Comparison of ENCODE assay signal across 10 cellular contexts in the genomic region with DNA sequence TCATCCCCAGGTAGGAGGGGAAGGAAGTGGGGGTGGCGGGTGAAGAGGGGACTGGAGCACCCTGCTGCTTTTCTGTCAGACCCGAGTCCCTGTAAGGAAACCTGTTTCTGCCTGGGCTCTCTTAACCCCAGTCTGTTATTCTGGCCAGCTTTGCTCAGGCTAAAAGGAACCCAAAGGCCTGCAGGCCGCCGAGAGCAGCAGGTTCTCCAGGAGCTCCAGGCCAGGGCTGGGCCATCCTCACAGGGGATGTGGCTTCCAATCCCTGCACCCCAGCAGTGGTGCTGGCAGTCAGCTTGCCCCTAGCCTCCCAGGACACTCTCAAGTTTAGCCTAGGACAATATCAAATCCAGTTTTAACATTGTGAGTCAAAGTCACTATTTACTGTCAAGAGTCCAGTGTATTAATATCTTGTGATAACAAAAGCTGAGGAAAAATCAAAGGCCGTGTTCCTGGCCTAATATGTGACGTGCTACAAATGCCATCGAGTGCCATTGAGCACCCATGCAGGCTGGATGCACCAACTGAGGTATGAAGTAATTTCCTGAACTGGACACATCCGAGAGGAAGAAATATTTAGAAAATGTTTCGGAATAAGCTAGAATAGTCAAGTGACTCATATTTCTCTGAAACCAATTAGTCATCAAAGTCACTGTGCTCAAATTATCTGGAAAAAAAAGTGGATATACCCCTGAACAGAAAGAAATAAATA. TPM values are rescaled to one million over a fixed set of nuclear protein-coding genes. Genes with fewer than 3 reads are reported as not detected.
A peak's percentile ranks its signal among the peaks of the same experiment; 100 is the strongest.
DNase-seq lines count a peak whose midpoint lies in the region; ATAC-seq and TF ChIP-seq lines count a peak whose summit lies in the region.
"Had no signal": no experiment of that assay in that cellular context is flagged by ENCODE, and none has a peak within 500 bp of the region (broad histone marks: within the 10 kb centered on the region; RNA-seq: fewer than 3 reads in every experiment).

No MANE protein-coding gene starts in this region.

- peak overlapping the region; percentile 71; the same call in 1 of the 2 replicates for H2AFZ ChIP-seq in SK-N-SH (ENCODE audit: low read depth)

- TF ChIP-seq CTCF in SK-N-SH (IDR thresholded peaks at IDR 0.05) (no peak), foreskin keratinocyte (conservative IDR thresholded peaks at IDR 0.05) (no peak), gastrocnemius medialis (IDR thresholded peaks at IDR 0.05 in 4 of 5, conservative IDR thresholded peaks at IDR 0.05 in 1 of 5) (no peak)

- H3K36me3 ChIP-seq in SK-N-SH (replicated peaks in 1 of 2; ENCODE audit: control insufficient read depth in 1 of 2, insufficient read depth in 2 of 2, low read length in 1 of 2) (no peaks in the 10 kb centered on the region), gastrocnemius medialis (no peaks in the 10 kb centered on the region)

- H3K4me2 ChIP-seq in SK-N-SH: peak overlapping the region; percentile 73

- intact Hi-C loops in gastrocnemius medialis (cut with DNase I; ENCODE audit: low total_unique reads): no loop called here

- CTCF ChIA-PET in SK-N-SH (lab: Yijun Ruan, JAX): interaction anchor here (1.7 to 6.5 kb wide), 4 partner anchors 12 to 675 kb away, joined by 7 to 39 read pairs (median 18); no protein-coding TSS in a partner anchor

- no peak for TF ChIP-seq POLR2A in gastrocnemius medialis (IDR thresholded peaks at IDR 0.05)

- no peak for TF ChIP-seq RAD21 in SK-N-SH (IDR thresholded peaks at IDR 0.05; ENCODE audit: low read length)

- no peaks in the 10 kb centered on the region for H3K79me2 ChIP-seq in SK-N-SH (ENCODE audit: insufficient read depth)

- ATAC-seq in foreskin keratinocyte: peak; percentile 55
- peak; percentile 38 to 51 for ATAC-seq in gastrocnemius medialis
- ATAC-seq in HG02642 (IDR thresholded peaks at IDR 0.05; ENCODE audit: poor library complexity, unreplicated experiment): no peak
- ATAC-seq in HG02938 (IDR thresholded peaks at IDR 0.05; ENCODE audit: unreplicated experiment): no peak
- no peak for ATAC-seq in GM21515 (IDR thresholded peaks at IDR 0.05; ENCODE audit: unreplicated experiment)
- no peak for ATAC-seq in GM19395 (IDR thresholded peaks at IDR 0.05; ENCODE audit: unreplicated experiment)

- peak; percentile 88 for DNase-seq in GM03348 (ENCODE audit: low spot score)
- DNase-seq in SK-N-SH: no peak
- peak; percentile 21 to 58 for DNase-seq in foreskin keratinocyte
- no peak for DNase-seq in gastrocnemius medialis
- DNase-seq: GOT3, NCI-H1105 had no signal

- peak overlapping the region; percentile 51 for H3K9ac ChIP-seq in SK-N-SH

- H3K4me3 ChIP-seq in SK-N-SH (ENCODE audit: low read depth in 2 of 2, low read length in 1 of 2): no peak overlapping the region
- H3K4me3 ChIP-seq in gastrocnemius medialis: no peak overlapping the region

- H3K4me1 ChIP-seq in SK-N-SH (ENCODE audit: control insufficient read depth in 1 of 2, insufficient read depth in 2 of 2, low read depth in 1 of 2, low read length in 1 of 2): peaks cover 25 to 43% of the 10 kb centered on the region in 2 experiments
- H3K4me1 ChIP-seq in foreskin keratinocyte: peaks cover 7% of the 10 kb centered on the region
- no peaks in the 10 kb centered on the region for H3K4me1 ChIP-seq in gastrocnemius medialis

- H3K27ac ChIP-seq in SK-N-SH (ENCODE audit: low read depth in 2 of 2, low read length in 1 of 2) (peak overlapping the region; percentile 78 to 82), foreskin keratinocyte (no peak overlapping the region), gastrocnemius medialis (peak overlapping the region; percentile 32 to 77 (median 56))

- H3K9me3 ChIP-seq in SK-N-SH (no peaks in the 10 kb centered on the region), gastrocnemius medialis (no peaks in the 10 kb centered on the region)

- WGBS in SK-N-SH (ENCODE audit: low lambda C conversion rate): 41% methylated on average over 8 of the region's 9 CpGs

- POLR2A ChIA-PET in SK-N-SH (lab: Yijun Ruan, JAX): no interaction called here

- TF ChIP-seq EP300 in SK-N-SH (IDR thresholded peaks at IDR 0.05; ENCODE audit: borderline replicate concordance in 1 of 2, low read depth in 1 of 2, low read length in 1 of 2): peak in 1 of 2 experiments; percentile 79; a peak in 2 of 4 replicates

- H3K27me3 ChIP-seq in SK-N-SH (ENCODE audit: insufficient read depth): no peaks in the 10 kb centered on the region
- no peaks in the 10 kb centered on the region for H3K27me3 ChIP-seq in foreskin keratinocyte
- no peaks in the 10 kb centered on the region for H3K27me3 ChIP-seq in gastrocnemius medialis

- H3F3A ChIP-seq in SK-N-SH (replicated peaks; ENCODE audit: insufficient read depth): peaks cover 17% of the 10 kb centered on the region

- H3K9me2 ChIP-seq in SK-N-SH: no peaks in the 10 kb centered on the region

- in situ Hi-C loops in gastrocnemius medialis (cut with MboI; ENCODE audit: low sequenced_read_pairs in 4 of 4): loop anchor here in 2 of 4 donors (5.0 to 10.0 kb wide), 2 partner anchors 166 to 174 kb away; no protein-coding TSS in a partner anchor

- no peaks in the 10 kb centered on the region for H4K20me1 ChIP-seq in SK-N-SH (ENCODE audit: insufficient read depth)

TF ChIP-seq in SK-N-SH, 30 proteins besides CTCF, POLR2A, EP300 and RAD21 (continues in another document):
- TF ChIP-seq, protein P1, sequence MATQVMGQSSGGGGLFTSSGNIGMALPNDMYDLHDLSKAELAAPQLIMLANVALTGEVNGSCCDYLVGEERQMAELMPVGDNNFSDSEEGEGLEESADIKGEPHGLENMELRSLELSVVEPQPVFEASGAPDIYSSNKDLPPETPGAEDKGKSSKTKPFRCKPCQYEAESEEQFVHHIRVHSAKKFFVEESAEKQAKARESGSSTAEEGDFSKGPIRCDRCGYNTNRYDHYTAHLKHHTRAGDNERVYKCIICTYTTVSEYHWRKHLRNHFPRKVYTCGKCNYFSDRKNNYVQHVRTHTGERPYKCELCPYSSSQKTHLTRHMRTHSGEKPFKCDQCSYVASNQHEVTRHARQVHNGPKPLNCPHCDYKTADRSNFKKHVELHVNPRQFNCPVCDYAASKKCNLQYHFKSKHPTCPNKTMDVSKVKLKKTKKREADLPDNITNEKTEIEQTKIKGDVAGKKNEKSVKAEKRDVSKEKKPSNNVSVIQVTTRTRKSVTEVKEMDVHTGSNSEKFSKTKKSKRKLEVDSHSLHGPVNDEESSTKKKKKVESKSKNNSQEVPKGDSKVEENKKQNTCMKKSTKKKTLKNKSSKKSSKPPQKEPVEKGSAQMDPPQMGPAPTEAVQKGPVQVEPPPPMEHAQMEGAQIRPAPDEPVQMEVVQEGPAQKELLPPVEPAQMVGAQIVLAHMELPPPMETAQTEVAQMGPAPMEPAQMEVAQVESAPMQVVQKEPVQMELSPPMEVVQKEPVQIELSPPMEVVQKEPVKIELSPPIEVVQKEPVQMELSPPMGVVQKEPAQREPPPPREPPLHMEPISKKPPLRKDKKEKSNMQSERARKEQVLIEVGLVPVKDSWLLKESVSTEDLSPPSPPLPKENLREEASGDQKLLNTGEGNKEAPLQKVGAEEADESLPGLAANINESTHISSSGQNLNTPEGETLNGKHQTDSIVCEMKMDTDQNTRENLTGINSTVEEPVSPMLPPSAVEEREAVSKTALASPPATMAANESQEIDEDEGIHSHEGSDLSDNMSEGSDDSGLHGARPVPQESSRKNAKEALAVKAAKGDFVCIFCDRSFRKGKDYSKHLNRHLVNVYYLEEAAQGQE (IDR thresholded peaks at IDR 0.05; ENCODE audit: low read depth, low read length): no peak
- TF ChIP-seq POLR2AphosphoS5 (IDR thresholded peaks at IDR 0.05; ENCODE audit: low read depth, low read length) (no peak; the same call in 1 of the 2 replicates), SIN3A (IDR thresholded peaks at IDR 0.05; ENCODE audit: borderline replicate concordance, low read depth, low read length) (no peak), GABPA (IDR thresholded peaks at IDR 0.05; ENCODE audit: low read depth) (peak; percentile 31; the same call in 1 of the 2 replicates), FOSL2 (IDR thresholded peaks at IDR 0.05; ENCODE audit: borderline replicate concordance, low read depth) (peak; percentile 97), CHD2 (IDR thresholded peaks at IDR 0.05; ENCODE audit: low read length, partially characterized antibody) (no peak), GATA2 (CRISPR knock-in tag; IDR thresholded peaks at IDR 0.05) (no peak), RXRA (IDR thresholded peaks at IDR 0.05; ENCODE audit: borderline replicate concordance, low read depth) (no peak), YY1 (IDR thresholded peaks at IDR 0.05; ENCODE audit: low read depth) (no peak)
- TF ChIP-seq, protein P2, sequence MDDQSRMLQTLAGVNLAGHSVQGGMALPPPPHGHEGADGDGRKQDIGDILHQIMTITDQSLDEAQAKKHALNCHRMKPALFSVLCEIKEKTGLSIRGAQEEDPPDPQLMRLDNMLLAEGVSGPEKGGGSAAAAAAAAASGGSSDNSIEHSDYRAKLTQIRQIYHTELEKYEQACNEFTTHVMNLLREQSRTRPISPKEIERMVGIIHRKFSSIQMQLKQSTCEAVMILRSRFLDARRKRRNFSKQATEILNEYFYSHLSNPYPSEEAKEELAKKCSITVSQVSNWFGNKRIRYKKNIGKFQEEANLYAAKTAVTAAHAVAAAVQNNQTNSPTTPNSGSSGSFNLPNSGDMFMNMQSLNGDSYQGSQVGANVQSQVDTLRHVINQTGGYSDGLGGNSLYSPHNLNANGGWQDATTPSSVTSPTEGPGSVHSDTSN (IDR thresholded peaks at IDR 0.05): peak; percentile 82
- TF ChIP-seq, protein P3, sequence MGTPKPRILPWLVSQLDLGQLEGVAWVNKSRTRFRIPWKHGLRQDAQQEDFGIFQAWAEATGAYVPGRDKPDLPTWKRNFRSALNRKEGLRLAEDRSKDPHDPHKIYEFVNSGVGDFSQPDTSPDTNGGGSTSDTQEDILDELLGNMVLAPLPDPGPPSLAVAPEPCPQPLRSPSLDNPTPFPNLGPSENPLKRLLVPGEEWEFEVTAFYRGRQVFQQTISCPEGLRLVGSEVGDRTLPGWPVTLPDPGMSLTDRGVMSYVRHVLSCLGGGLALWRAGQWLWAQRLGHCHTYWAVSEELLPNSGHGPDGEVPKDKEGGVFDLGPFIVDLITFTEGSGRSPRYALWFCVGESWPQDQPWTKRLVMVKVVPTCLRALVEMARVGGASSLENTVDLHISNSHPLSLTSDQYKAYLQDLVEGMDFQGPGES (IDR thresholded peaks at IDR 0.05; ENCODE audit: low read depth, low read length): no peak

RNA-seq across cellular contexts. Expression of a gene that starts 7.0 kb away (rescaled TPM):
- 0.10 TPM in 2 replicates for polyA plus RNA-seq in SK-N-SH (2012; rRNA removed)
- 0.08 and 0.16 TPM in 2 replicates for polyA plus RNA-seq in SK-N-SH (2012; cell fraction: cytosol; rRNA removed)
- polyA plus RNA-seq in SK-N-SH (2012; cell fraction: nucleus; rRNA removed): 0.06 and 0.12 TPM in 2 replicates
- total RNA-seq in foreskin keratinocyte: 0.03 and 0.07 TPM in 2 replicates
- 0.02 and 0.03 TPM in 2 replicates for polyA plus RNA-seq in foreskin keratinocyte
- 1 to 10 TPM in 2 of 4 donors, under 1 TPM in 2; 0.07 to 1.7 (median 0.98) TPM for total RNA-seq in gastrocnemius medialis

RNA-seq across cellular contexts. Expression of a gene that starts 38.1 kb away (rescaled TPM):
- polyA plus RNA-seq in SK-N-SH (2012; rRNA removed) (17.8 and 22.9 TPM in 2 replicates), foreskin keratinocyte (12.3 and 14.1 TPM in 2 replicates)
- 23.4 and 25.8 TPM in 2 replicates for polyA plus RNA-seq in SK-N-SH (2012; cell fraction: cytosol; rRNA removed)
- 13.7 and 23.4 TPM in 2 replicates for polyA plus RNA-seq in SK-N-SH (2012; cell fraction: nucleus; rRNA removed)
- total RNA-seq in foreskin keratinocyte (23.0 and 23.8 TPM in 2 replicates), gastrocnemius medialis (10 to 100 TPM; 18.3 to 33.0 (median 23.0) TPM)

Comparison
In these comparisons a context has a peak if more than half of its experiments do, and no peak if none do; other contexts are left out.
1. DNase-seq: peak in GM03348 (single experiment) and foreskin keratinocyte (2 of 2); none in SK-N-SH (single experiment) and gastrocnemius medialis (0 of 2).
2. ATAC-seq: peak in foreskin keratinocyte (single experiment) and gastrocnemius medialis (2 of 2); none in HG02642 (single experiment), HG02938 (single experiment), GM21515 (single experiment) and GM19395 (single experiment).